ENCODE assay signal across 22 cellular contexts in genomic region chr3:41503998-41504623, GRCh38.
DNase-seq lines count a peak whose midpoint lies in the region; ATAC-seq and TF ChIP-seq lines count a peak whose summit lies in the region.
"Had no signal": no experiment of that assay in that cellular context is flagged by ENCODE, and none has a peak within 500 bp of the region (broad histone marks: within the 10 kb centered on the region; RNA-seq: fewer than 3 reads in every experiment).

No MANE protein-coding gene starts in this region.

- POLR2A ChIA-PET in activated CD8-positive, alpha-beta T cell treated with anti-CD3 and anti-CD28 coated beads for 36 hours (lab: Charles Lee), result no interaction called here
- POLR2A ChIA-PET in activated CD8-positive, alpha-beta T cell treated with anti-CD3 and anti-CD28 coated beads, Interleukin-2, amount 10 ng/mL, durations not matched to agents 7 days and 5 days (lab: Charles Lee), result no interaction called here

- no peaks in the 10 kb centered on the region for H3K27me3 Mint-ChIP-seq in activated CD8-positive, alpha-beta T cell treated with anti-CD3 and anti-CD28 coated beads for 36 hours
- H3K27me3 Mint-ChIP-seq in activated CD8-positive, alpha-beta T cell treated with anti-CD3 and anti-CD28 coated beads, Interleukin-2, amount 10 ng/mL, durations not matched to agents 7 days and 5 days (ENCODE audit: low read depth), result no peaks in the 10 kb centered on the region

- H3K27me3 ChIP-seq in stomach, result no peaks in the 10 kb centered on the region
- H3K27me3 ChIP-seq: BLaER1 treated with 17β-estradiol and CSF1 and Interleukin-3, amounts not matched to agents 10 nM and 100 nM had no signal

- H3K4me3 ChIP-seq in epithelial cell of esophagus (ENCODE audit: low read length) (no peak overlapping the region), stomach (no peak overlapping the region)
- H3K4me3 ChIP-seq: BLaER1 treated with 17β-estradiol and CSF1 and Interleukin-3, amounts not matched to agents 10 nM and 100 nM; SK-N-MC had no signal

- H3K9me3 Mint-ChIP-seq in activated CD8-positive, alpha-beta T cell treated with anti-CD3 and anti-CD28 coated beads for 36 hours, result peaks cover 9% of the 10 kb centered on the region
- peaks cover 5% of the 10 kb centered on the region for H3K9me3 Mint-ChIP-seq in activated CD8-positive, alpha-beta T cell treated with anti-CD3 and anti-CD28 coated beads, Interleukin-2, amount 10 ng/mL, durations not matched to agents 7 days and 5 days (ENCODE audit: insufficient read depth)

- H3K4me3 Mint-ChIP-seq in activated CD8-positive, alpha-beta T cell treated with anti-CD3 and anti-CD28 coated beads for 36 hours, result no peak overlapping the region
- no peak overlapping the region for H3K4me3 Mint-ChIP-seq in activated CD8-positive, alpha-beta T cell treated with anti-CD3 and anti-CD28 coated beads, Interleukin-2, amount 10 ng/mL, durations not matched to agents 7 days and 5 days
- H3K4me3 Mint-ChIP-seq: CD8-positive, alpha-beta T cell had no signal

- no peak for TF ChIP-seq EP300 in stomach (IDR thresholded peaks at IDR 0.05)

- intact Hi-C loops in activated CD8-positive, alpha-beta T cell treated with anti-CD3 and anti-CD28 coated beads for 36 hours (cut with micrococcal nuclease), result no loop called here
- intact Hi-C loops in stomach (cut with DNase I; ENCODE audit: low total_unique reads), result no loop called here

- ATAC-seq in activated CD8-positive, alpha-beta T cell treated with anti-CD3 and anti-CD28 coated beads for 36 hours, result no peak
- ATAC-seq in activated CD8-positive, alpha-beta T cell treated with anti-CD3 and anti-CD28 coated beads, Interleukin-2, amount 10 ng/mL, durations not matched to agents 7 days and 5 days, result no peak
- ATAC-seq in HG03354 (IDR thresholded peaks at IDR 0.05; ENCODE audit: poor library complexity, severe bottlenecking, unreplicated experiment) (peak; percentile 66), HG03108 (IDR thresholded peaks at IDR 0.05; ENCODE audit: unreplicated experiment) (no peak)
- ATAC-seq: CD8-positive, alpha-beta T cell had no signal

- no peak overlapping the region for H3K27ac ChIP-seq in stomach
- H3K27ac ChIP-seq: BLaER1 treated with 17β-estradiol and CSF1 and Interleukin-3, amounts not matched to agents 10 nM and 100 nM; RWPE1; SK-N-MC had no signal

- TF ChIP-seq POLR2A in stomach (IDR thresholded peaks at IDR 0.05), result no peak

- peaks cover 6% of the 10 kb centered on the region for H3K4me1 Mint-ChIP-seq in activated CD8-positive, alpha-beta T cell treated with anti-CD3 and anti-CD28 coated beads for 36 hours (ENCODE audit: low read depth)
- H3K4me1 Mint-ChIP-seq in activated CD8-positive, alpha-beta T cell treated with anti-CD3 and anti-CD28 coated beads, Interleukin-2, amount 10 ng/mL, durations not matched to agents 7 days and 5 days (ENCODE audit: low read depth), result no peaks in the 10 kb centered on the region

- H3K36me3 ChIP-seq in stomach, result no peaks in the 10 kb centered on the region
- H3K36me3 ChIP-seq: BLaER1 treated with 17β-estradiol and CSF1 and Interleukin-3, amounts not matched to agents 10 nM and 100 nM had no signal

- H3K36me3 Mint-ChIP-seq in activated CD8-positive, alpha-beta T cell treated with anti-CD3 and anti-CD28 coated beads for 36 hours (ENCODE audit: low read depth), result peaks cover 10% of the 10 kb centered on the region
- no peaks in the 10 kb centered on the region for H3K36me3 Mint-ChIP-seq in activated CD8-positive, alpha-beta T cell treated with anti-CD3 and anti-CD28 coated beads, Interleukin-2, amount 10 ng/mL, durations not matched to agents 7 days and 5 days (ENCODE audit: low read depth)

- no peak for TF ChIP-seq CTCF in activated CD8-positive, alpha-beta T cell treated with anti-CD3 and anti-CD28 coated beads for 36 hours (IDR thresholded peaks at IDR 0.05)
- TF ChIP-seq CTCF in epithelial cell of esophagus (IDR thresholded peaks at IDR 0.05; ENCODE audit: insufficient read depth, low read depth, low read length, missing control alignments) (no peak), stomach (IDR thresholded peaks at IDR 0.05) (no peak)

- peaks cover 0 to 10% (median 3%) of the 10 kb centered on the region in 4 donors for H3K9me3 ChIP-seq in stomach

- no peaks in the 10 kb centered on the region for H3K4me1 ChIP-seq in stomach

- no peak for DNase-seq in activated CD8-positive, alpha-beta T cell treated with anti-CD3 and anti-CD28 coated beads for 36 hours
- DNase-seq in activated CD8-positive, alpha-beta T cell treated with anti-CD3 and anti-CD28 coated beads, Interleukin-2, amount 10 ng/mL, durations not matched to agents 7 days and 5 days, result no peak
- DNase-seq in epithelial cell of esophagus (ENCODE audit: low read depth), result peak; percentile 35
- DNase-seq in stomach, result no peak
- DNase-seq in DMS53 treated with DMSO at 0.1 percent for 48 hours (lab: John Stamatoyannopoulos, UW; ENCODE audit: unreplicated experiment), result no peak
- DNase-seq: 8988T; CD8-positive, alpha-beta T cell; H7; Kasumi-1; NCI-H1694; NCI-H2081; NCI-H2171 treated with DMSO at 0.1 percent for 48 hours; NCI-H446 treated with DMSO at 0.1 percent for 48 hours; NCI-H774; NK-92 treated with Interleukin-12 subunit alpha and Interleukin-12 subunit beta, amount 100 ng/mL, for 24 hours; SHP77 treated with DMSO at 0.1 percent for 48 hours; SW 1271 had no signal

- CTCF ChIA-PET in activated CD8-positive, alpha-beta T cell treated with anti-CD3 and anti-CD28 coated beads for 36 hours (lab: Charles Lee), result no interaction called here
- CTCF ChIA-PET in activated CD8-positive, alpha-beta T cell treated with anti-CD3 and anti-CD28 coated beads, Interleukin-2, amount 10 ng/mL, durations not matched to agents 7 days and 5 days (lab: Charles Lee), result no interaction called here

- H3K27ac Mint-ChIP-seq in activated CD8-positive, alpha-beta T cell treated with anti-CD3 and anti-CD28 coated beads for 36 hours, result peak overlapping the region; percentile 12
- H3K27ac Mint-ChIP-seq in activated CD8-positive, alpha-beta T cell treated with anti-CD3 and anti-CD28 coated beads, Interleukin-2, amount 10 ng/mL, durations not matched to agents 7 days and 5 days, result no peak overlapping the region
- H3K27ac Mint-ChIP-seq: CD8-positive, alpha-beta T cell had no signal
